In genomic region chr10:94398762-94399161, GRCh38 we compare ENCODE assay signal across 22 cellular contexts.
"Had no signal": no experiment of that assay in that cellular context is flagged by ENCODE, and none has a peak within 500 bp of the region (broad histone marks: within the 10 kb centered on the region; RNA-seq: fewer than 3 reads in every experiment).

No MANE protein-coding gene starts in this region.

- H3K9me3 Mint-ChIP-seq: effector memory CD8-positive, alpha-beta T cell; endodermal cell had no signal

- H3K4me3 Mint-ChIP-seq: dendritic cell treated with granulocyte-macrophage colony-stimulating factor and Interleukin-4, amounts not matched to agents 40 ng/mL and 50 ng/mL, for 4 days; effector memory CD8-positive, alpha-beta T cell; endodermal cell; naive B cell had no signal

- H3K36me3 ChIP-seq: colonic mucosa, esophagus squamous epithelium, gastrocnemius medialis, heart right ventricle, left lung, lower lobe of right lung had no signal

- H3K27ac Mint-ChIP-seq: dendritic cell treated with granulocyte-macrophage colony-stimulating factor and Interleukin-4, amounts not matched to agents 40 ng/mL and 50 ng/mL, for 4 days; effector memory CD8-positive, alpha-beta T cell; endodermal cell; naive B cell had no signal

- H3K36me3 Mint-ChIP-seq: naive B cell had no signal

- H3K9me3 ChIP-seq: colonic mucosa, esophagus squamous epithelium, gastrocnemius medialis, heart right ventricle, left lung, lower lobe of right lung had no signal

- DNase-seq: colonic mucosa; cortex of kidney; effector CD8-positive, alpha-beta T cell; effector memory CD8-positive, alpha-beta T cell; endodermal cell; esophagus squamous epithelium; foreskin fibroblast; foreskin melanocyte; gastrocnemius medialis; glutamatergic neuron; head of caudate nucleus; heart right ventricle; hippocampal formation; left cardiac atrium; left lung; left ventricle myocardium superior; lower lobe of right lung; midbrain; naive B cell had no signal

- ATAC-seq: effector memory CD8-positive, alpha-beta T cell; esophagus mucosa; gastrocnemius medialis; heart right ventricle; left cardiac atrium; left lung; left ventricle myocardium superior; lower lobe of right lung had no signal

- H3K4me1 ChIP-seq: colonic mucosa, gastrocnemius medialis, left lung, lower lobe of right lung had no signal

- H3K4me3 ChIP-seq: colonic mucosa, esophagus squamous epithelium, gastrocnemius medialis, heart right ventricle, left lung, lower lobe of right lung had no signal

- H3K27ac ChIP-seq: colonic mucosa, epithelial cell of prostate, esophagus squamous epithelium, gastrocnemius medialis, heart right ventricle, left lung, lower lobe of right lung had no signal

- H3K27me3 ChIP-seq: colonic mucosa, esophagus squamous epithelium had no signal
